29 cellular contexts compared by ENCODE assay signal in the genomic region with DNA sequence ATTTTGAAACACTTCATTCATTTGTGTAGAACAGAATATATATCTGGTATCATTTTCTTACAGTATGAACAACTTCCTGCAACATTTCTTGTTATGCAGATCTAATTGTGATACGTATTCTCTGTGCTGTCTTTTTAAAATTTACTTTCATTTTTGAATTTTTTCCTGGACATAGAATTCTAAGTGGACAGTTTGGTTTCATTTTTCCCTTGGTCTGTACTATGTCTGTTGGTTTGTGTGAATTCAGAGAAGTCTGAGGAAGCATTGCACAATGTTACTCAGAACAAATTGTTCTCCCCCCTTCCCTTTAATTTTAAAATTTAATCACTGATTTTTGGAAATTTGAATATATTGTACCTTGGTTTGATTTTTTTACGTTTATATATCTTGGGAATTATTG.
"Had no signal": no experiment of that assay in that cellular context is flagged by ENCODE, and none has a peak within 500 bp of the region (broad histone marks: within the 10 kb centered on the region; RNA-seq: fewer than 3 reads in every experiment).

No MANE protein-coding gene starts in this region.

- H3K4me3 Mint-ChIP-seq: activated B cell treated with CpG ODN at 0.5 μM for 24 hours; activated CD8-positive, alpha-beta T cell treated with anti-CD3 and anti-CD28 coated beads for 36 hours; activated naive CD8-positive, alpha-beta T cell; activated T-cell treated with anti-CD3 and anti-CD28 coated beads, Interleukin-2, amount 50 U/mL, for 4 hours; activated T-helper 17 cell treated with anti-CD3 and anti-CD28 coated beads, Interleukin-2, amount 50 U/mL, for 72 hours; T-helper 2 cell treated with Interferon-gamma antibody and Interleukin-4, amounts not matched to agents 5 μg/mL and 100 μg/mL, for 36 hours had no signal

- H3K9me3 ChIP-seq: body of pancreas, colonic mucosa had no signal

- H3K4me1 ChIP-seq: body of pancreas, colonic mucosa, esophagus squamous epithelium, heart left ventricle had no signal

- H3K4me1 Mint-ChIP-seq: activated B cell treated with CpG ODN at 0.5 μM for 24 hours; activated T-helper 17 cell treated with anti-CD3 and anti-CD28 coated beads, Interleukin-2, amount 50 U/mL, for 72 hours had no signal

- H3K27ac Mint-ChIP-seq: activated B cell treated with CpG ODN at 0.5 μM for 24 hours; activated CD8-positive, alpha-beta T cell treated with anti-CD3 and anti-CD28 coated beads for 36 hours; activated naive CD8-positive, alpha-beta T cell; activated T-helper 17 cell treated with anti-CD3 and anti-CD28 coated beads, Interleukin-2, amount 50 U/mL, for 72 hours; T-helper 2 cell treated with Interferon-gamma antibody and Interleukin-4, amounts not matched to agents 5 μg/mL and 100 μg/mL, for 36 hours had no signal

- H3K27me3 Mint-ChIP-seq: activated B cell treated with CpG ODN at 0.5 μM for 24 hours; activated CD8-positive, alpha-beta T cell treated with anti-CD3 and anti-CD28 coated beads for 36 hours; activated naive CD8-positive, alpha-beta T cell; activated T-helper 17 cell treated with anti-CD3 and anti-CD28 coated beads, Interleukin-2, amount 50 U/mL, for 72 hours had no signal

- H3K27ac ChIP-seq: body of pancreas, cardiac muscle cell, colonic mucosa, epithelial cell of prostate, esophagus squamous epithelium, heart left ventricle, WERI-Rb-1 had no signal

- DNase-seq: activated B cell treated with CpG ODN at 0.5 μM for 24 hours; activated CD4-positive, alpha-beta T cell treated with anti-CD3 and anti-CD28 coated beads for 48 hours; activated CD4-positive, alpha-beta T cell treated with anti-CD3 and anti-CD28 coated beads, Interleukin-2, amount 50 U/mL, for 1 hour; activated CD4-positive, alpha-beta T cell treated with anti-CD3 and anti-CD28 coated beads, Interleukin-2, amount 50 U/mL, for 48 hours; activated CD8-positive, alpha-beta memory T cell treated with anti-CD3 and anti-CD28 coated beads for 24 hours; activated CD8-positive, alpha-beta T cell treated with anti-CD3 and anti-CD28 coated beads for 36 hours; activated effector memory CD4-positive, alpha-beta T cell treated with Interleukin-2 at 50 U/mL for 16 hours; activated gamma-delta T cell treated with Interleukin-2 at 50 U/mL for 16 hours; activated naive CD4-positive, alpha-beta T cell treated with anti-CD3 and anti-CD28 coated beads, Interleukin-2, amount 50 U/mL, for 16 hours; activated naive CD4-positive, alpha-beta T cell treated with Interleukin-2 at 50 U/mL for 16 hours; activated T-cell treated with anti-CD3 and anti-CD28 coated beads, Interleukin-2, amount 50 U/mL, for 4 hours; amniotic stem cell; aorta; body of pancreas; central memory CD4-positive, alpha-beta T cell; cerebellar nuclear complex; colonic mucosa; effector CD8-positive, alpha-beta T cell; esophagus squamous epithelium; foreskin fibroblast; heart left ventricle; hypothalamus; T1000; WERI-Rb-1 had no signal

- H3K36me3 ChIP-seq: cardiac muscle cell, colonic mucosa, esophagus squamous epithelium, heart left ventricle, WERI-Rb-1 had no signal

- H3K9me3 Mint-ChIP-seq: activated T-cell treated with anti-CD3 and anti-CD28 coated beads, Interleukin-2, amount 50 U/mL, for 4 hours; activated T-helper 17 cell treated with anti-CD3 and anti-CD28 coated beads, Interleukin-2, amount 50 U/mL, for 72 hours had no signal

- H3K4me3 ChIP-seq: body of pancreas, cardiac muscle cell, colonic mucosa, esophagus squamous epithelium, heart left ventricle had no signal

- H3K27me3 ChIP-seq: body of pancreas, cardiac muscle cell, colonic mucosa, esophagus squamous epithelium, heart left ventricle had no signal

- H3K36me3 Mint-ChIP-seq: activated naive CD8-positive, alpha-beta T cell had no signal
